ENCODE assay signal across 10 cellular contexts in genomic region chr6:16512585-16513109, GRCh38.
A peak's percentile ranks its signal among the peaks of the same experiment; 100 is the strongest.
DNase-seq lines count a peak whose midpoint lies in the region; ATAC-seq and TF ChIP-seq lines count a peak whose summit lies in the region.
"Had no signal": no experiment of that assay in that cellular context is flagged by ENCODE, and none has a peak within 500 bp of the region (broad histone marks: within the 10 kb centered on the region; RNA-seq: fewer than 3 reads in every experiment).

No MANE protein-coding gene starts in this region.

- no peak for TF ChIP-seq CTCF in GM10266 (IDR thresholded peaks at IDR 0.05; ENCODE audit: control insufficient read depth, insufficient read depth, low read depth, missing control alignments)

- no peaks in the 10 kb centered on the region for H3K27me3 Mint-ChIP-seq in activated naive CD8-positive, alpha-beta T cell
- H3K27me3 Mint-ChIP-seq in activated naive CD8-positive, alpha-beta T cell treated with anti-CD3 and anti-CD28 coated beads for 36 hours = no peaks in the 10 kb centered on the region
- no peaks in the 10 kb centered on the region for H3K27me3 Mint-ChIP-seq in activated naive CD8-positive, alpha-beta T cell treated with anti-CD3 and anti-CD28 coated beads, Interleukin-2, amount 50 U/mL, for 24 hours

- no peak for DNase-seq in activated naive CD8-positive, alpha-beta T cell treated with anti-CD3 and anti-CD28 coated beads for 36 hours
- DNase-seq in activated naive CD8-positive, alpha-beta T cell treated with anti-CD3 and anti-CD28 coated beads, Interleukin-2, amount 50 U/mL, for 24 hours = no peak
- DNase-seq in hippocampal formation (lab: John Stamatoyannopoulos, UW) (no peak), GM10266 (ENCODE audit: extremely low spot score) (no peak)
- DNase-seq in stimulated activated CD4-positive, alpha-beta T cell treated with anti-CD3 and anti-CD28 coated beads, Interleukin-4, amount 100 ng/mL, for 1 hour = no peak
- DNase-seq: heart left ventricle had no signal

- H3K9me3 Mint-ChIP-seq in activated naive CD8-positive, alpha-beta T cell (ENCODE audit: low read depth) = no peaks in the 10 kb centered on the region
- no peaks in the 10 kb centered on the region for H3K9me3 Mint-ChIP-seq in activated naive CD8-positive, alpha-beta T cell treated with anti-CD3 and anti-CD28 coated beads for 36 hours
- no peaks in the 10 kb centered on the region for H3K9me3 Mint-ChIP-seq in activated naive CD8-positive, alpha-beta T cell treated with anti-CD3 and anti-CD28 coated beads, Interleukin-2, amount 50 U/mL, for 24 hours

- peak; percentile 28 for ATAC-seq in HG02981 (IDR thresholded peaks at IDR 0.05; ENCODE audit: unreplicated experiment)
- ATAC-seq in activated naive CD8-positive, alpha-beta T cell treated with anti-CD3 and anti-CD28 coated beads, Interleukin-2, amount 50 U/mL, for 24 hours = no peak
- ATAC-seq in GM21528 (IDR thresholded peaks at IDR 0.05; ENCODE audit: low FRiP score, unreplicated experiment) = no peak
- ATAC-seq: heart left ventricle, Panc1 had no signal

- peak overlapping the region; percentile 87 for H3K27ac Mint-ChIP-seq in activated naive CD8-positive, alpha-beta T cell
- H3K27ac Mint-ChIP-seq in activated naive CD8-positive, alpha-beta T cell treated with anti-CD3 and anti-CD28 coated beads for 36 hours = no peak overlapping the region
- peak overlapping the region; percentile 77 for H3K27ac Mint-ChIP-seq in activated naive CD8-positive, alpha-beta T cell treated with anti-CD3 and anti-CD28 coated beads, Interleukin-2, amount 50 U/mL, for 24 hours

- H3K4me3 Mint-ChIP-seq in activated naive CD8-positive, alpha-beta T cell = peak overlapping the region; percentile 11
- H3K4me3 Mint-ChIP-seq in activated naive CD8-positive, alpha-beta T cell treated with anti-CD3 and anti-CD28 coated beads for 36 hours = no peak overlapping the region
- no peak overlapping the region for H3K4me3 Mint-ChIP-seq in activated naive CD8-positive, alpha-beta T cell treated with anti-CD3 and anti-CD28 coated beads, Interleukin-2, amount 50 U/mL, for 24 hours

- H3K36me3 Mint-ChIP-seq in activated naive CD8-positive, alpha-beta T cell = peaks cover 20% of the 10 kb centered on the region
- peaks cover 5% of the 10 kb centered on the region for H3K36me3 Mint-ChIP-seq in activated naive CD8-positive, alpha-beta T cell treated with anti-CD3 and anti-CD28 coated beads for 36 hours
- peaks cover 3% of the 10 kb centered on the region for H3K36me3 Mint-ChIP-seq in activated naive CD8-positive, alpha-beta T cell treated with anti-CD3 and anti-CD28 coated beads, Interleukin-2, amount 50 U/mL, for 24 hours (ENCODE audit: low read depth)

- H3K4me1 Mint-ChIP-seq in activated naive CD8-positive, alpha-beta T cell (ENCODE audit: low read depth) = peaks cover 60% of the 10 kb centered on the region
- H3K4me1 Mint-ChIP-seq in activated naive CD8-positive, alpha-beta T cell treated with anti-CD3 and anti-CD28 coated beads for 36 hours = peaks cover 42% of the 10 kb centered on the region
- H3K4me1 Mint-ChIP-seq in activated naive CD8-positive, alpha-beta T cell treated with anti-CD3 and anti-CD28 coated beads, Interleukin-2, amount 50 U/mL, for 24 hours = peaks cover 50% of the 10 kb centered on the region
